ENCODE assay signal across 8 cellular contexts in the genomic region with DNA sequence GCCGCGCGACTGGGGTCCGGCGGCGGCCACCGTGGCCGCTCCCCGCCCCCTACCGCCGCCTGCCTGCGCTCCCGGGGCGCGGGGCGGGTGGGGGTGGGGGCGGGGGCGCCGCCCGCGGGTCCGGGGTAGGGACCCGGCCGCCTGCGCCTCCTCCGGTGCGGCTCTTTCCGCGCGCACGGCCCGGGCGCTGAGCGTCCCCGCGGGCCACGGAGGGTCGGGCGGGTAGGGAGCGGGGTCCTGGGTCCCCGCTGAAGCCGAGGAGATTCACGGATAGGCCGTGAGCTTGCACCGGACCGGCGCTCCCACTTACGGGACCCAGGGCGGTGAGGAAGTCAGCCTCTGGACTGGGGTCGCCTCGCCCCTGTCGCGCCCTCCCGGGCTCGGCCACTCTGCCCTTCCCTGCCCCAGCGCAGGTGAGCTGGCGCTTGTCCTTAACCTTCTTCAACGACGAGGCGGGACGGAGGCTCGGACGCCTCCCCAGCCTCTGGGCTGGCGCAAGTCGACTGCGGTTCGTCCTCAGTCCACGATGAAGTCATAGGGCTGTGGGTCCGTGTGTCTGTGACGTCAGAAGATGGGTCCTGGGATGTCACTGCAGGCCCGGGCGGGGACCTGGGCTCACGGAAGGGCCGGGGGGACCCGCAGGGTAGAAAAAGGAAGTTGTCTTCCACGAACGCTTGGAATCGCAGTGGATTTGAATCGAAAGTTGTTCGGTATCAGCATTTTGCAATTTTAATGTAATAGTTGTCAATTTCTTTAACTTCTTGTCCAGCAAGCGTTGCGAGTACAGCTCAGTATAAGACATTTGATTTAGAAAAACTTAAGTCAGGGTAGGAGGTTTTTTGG. TPM values are rescaled to one million over a fixed set of nuclear protein-coding genes. Genes with fewer than 3 reads are reported as not detected.
DNase-seq lines count a peak whose midpoint lies in the region; ATAC-seq and TF ChIP-seq lines count a peak whose summit lies in the region.

No MANE protein-coding gene starts in this region.

- POLR2A ChIA-PET in AG04450 (lab: Yijun Ruan, JAX) = interaction anchor here (0.7 kb wide), 1 partner anchor 62 kb away, joined by 3 read pairs; no protein-coding TSS in a partner anchor

- H3K9me3 ChIP-seq in AG04450 (ENCODE audit: control insufficient read depth, insufficient read depth, low read length) = no peaks in the 10 kb centered on the region; the same call in 1 of the 2 replicates

- ATAC-seq in GM18520 (IDR thresholded peaks at IDR 0.05; ENCODE audit: unreplicated experiment) (peak; percentile 25), HG03064 (IDR thresholded peaks at IDR 0.05; ENCODE audit: low read depth, unreplicated experiment) (peak; percentile 35)

- peak overlapping the region; percentile 83 for H3K4me3 Mint-ChIP-seq in chondrocyte (ENCODE audit: unreplicated experiment)

- H3K4me3 ChIP-seq in AG04450 (ENCODE audit: low read depth, low read length) = peak overlapping the region; percentile 95

- H3K27ac ChIP-seq in AG04450 (ENCODE audit: low read depth, low read length) = peak overlapping the region; percentile 71

- no peak for DNase-seq in AG04450 (ENCODE audit: low read depth, low spot score)
- peak; percentile 9 for DNase-seq in NCI-H2196 treated with DMSO at 0.1 percent for 48 hours (lab: John Stamatoyannopoulos, UW; ENCODE audit: unreplicated experiment)
- peak; percentile 25 for DNase-seq in activated CD4-positive, alpha-beta T cell treated with anti-CD3 and anti-CD28 coated beads for 1 hour
- no peak for DNase-seq in chondrocyte (ENCODE audit: low spot score)
- peak; percentile 80 for DNase-seq in kidney tubule cell (ENCODE audit: low spot score)
- peak; percentile 68 for DNase-seq in stimulated activated CD4-positive, alpha-beta T cell treated with anti-CD3 and anti-CD28 coated beads, Interleukin-15, amount 100 ng/mL, for 24 hours

- H3K9me3 Mint-ChIP-seq in chondrocyte (ENCODE audit: low read depth) = no peaks in the 10 kb centered on the region

- CTCF ChIA-PET in AG04450 (lab: Charles Lee) = interaction anchor here (0.6 to 3.5 kb wide), 16 partner anchors 10 to 175 kb away, joined by 3 to 34 read pairs (median 5); partner anchors contain the start of gene ATG14

- H3K27me3 ChIP-seq in AG04450 (ENCODE audit: control insufficient read depth, insufficient read depth, low read length) = no peaks in the 10 kb centered on the region

- H3K27me3 Mint-ChIP-seq in chondrocyte (ENCODE audit: low read depth) = no peaks in the 10 kb centered on the region

- H3K4me1 Mint-ChIP-seq in chondrocyte (ENCODE audit: low read depth) = peaks cover 49% of the 10 kb centered on the region

- no peak for TF ChIP-seq CTCF in AG04450 (IDR thresholded peaks at IDR 0.05; ENCODE audit: low read depth, low read length)
- peak; percentile 7 for TF ChIP-seq CTCF in chondrocyte (IDR thresholded peaks at IDR 0.05)

- H3K27ac Mint-ChIP-seq in chondrocyte (ENCODE audit: unreplicated experiment) = peak overlapping the region; percentile 96

- no peaks in the 10 kb centered on the region for H3K36me3 Mint-ChIP-seq in chondrocyte (ENCODE audit: low read depth)

RNA-seq across cellular contexts. Expression of gene FBXO34, which starts 0.6 kb away (rescaled TPM):
- 26.8 and 30.9 TPM in 2 replicates for polyA plus RNA-seq in AG04450 (2011; rRNA removed)
- polyA minus RNA-seq in AG04450 (2011; rRNA and poly(A)+ RNA removed) = 21.8 and 23.8 TPM in 2 replicates
- 16.2 to 18.9 TPM (median 18.2 TPM) in 3 replicates for total RNA-seq in chondrocyte

Comparison
In these comparisons a context has a peak if more than half of its experiments do, and no peak if none do; other contexts are left out.
1. DNase-seq: peak in NCI-H2196 treated with DMSO at 0.1 percent for 48 hours (single experiment), activated CD4-positive, alpha-beta T cell treated with anti-CD3 and anti-CD28 coated beads for 1 hour (single experiment), kidney tubule cell (single experiment) and stimulated activated CD4-positive, alpha-beta T cell treated with anti-CD3 and anti-CD28 coated beads, Interleukin-15, amount 100 ng/mL, for 24 hours (single experiment); none in AG04450 (single experiment) and chondrocyte (single experiment).